2 cellular contexts compared by ENCODE assay signal in the genomic region with DNA sequence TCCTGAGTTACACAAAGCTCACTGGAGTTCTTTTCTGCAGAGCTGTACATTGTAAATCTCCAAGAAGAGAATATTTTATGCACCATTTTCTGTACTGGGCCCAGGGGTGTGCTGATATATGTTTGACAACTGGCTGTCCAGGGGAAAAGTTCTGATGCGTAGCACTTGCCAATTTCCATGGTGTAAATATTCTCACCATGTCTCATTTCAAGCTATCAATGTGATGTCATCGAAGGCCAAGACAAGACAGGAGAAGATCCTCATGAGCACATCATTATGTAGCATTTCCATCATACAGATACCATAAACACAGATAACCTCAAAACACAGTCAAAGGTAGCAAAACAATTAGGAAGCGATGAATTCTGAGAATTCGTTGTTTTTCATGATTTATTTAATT.
TF ChIP-seq lines count a peak whose summit lies in the region.

No MANE protein-coding gene starts in this region.

TF ChIP-seq in HepG2, 621 proteins besides CTCF, POLR2A, EP300 and RAD21:
- TF ChIP-seq, protein P1, sequence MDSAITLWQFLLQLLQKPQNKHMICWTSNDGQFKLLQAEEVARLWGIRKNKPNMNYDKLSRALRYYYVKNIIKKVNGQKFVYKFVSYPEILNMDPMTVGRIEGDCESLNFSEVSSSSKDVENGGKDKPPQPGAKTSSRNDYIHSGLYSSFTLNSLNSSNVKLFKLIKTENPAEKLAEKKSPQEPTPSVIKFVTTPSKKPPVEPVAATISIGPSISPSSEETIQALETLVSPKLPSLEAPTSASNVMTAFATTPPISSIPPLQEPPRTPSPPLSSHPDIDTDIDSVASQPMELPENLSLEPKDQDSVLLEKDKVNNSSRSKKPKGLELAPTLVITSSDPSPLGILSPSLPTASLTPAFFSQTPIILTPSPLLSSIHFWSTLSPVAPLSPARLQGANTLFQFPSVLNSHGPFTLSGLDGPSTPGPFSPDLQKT (CRISPR knock-in tag; IDR thresholded peaks at IDR 0.05; ENCODE audit: borderline replicate concordance): no peak
- peak; percentile 54 for TF ChIP-seq ATF7 (IDR thresholded peaks at IDR 0.05)
- TF ChIP-seq ATF7 (CRISPR knock-in tag; IDR thresholded peaks at IDR 0.05): no peak

TF ChIP-seq in endothelial cell of umbilical vein, 7 proteins besides CTCF, POLR2A, EP300 and RAD21:
- no peak for TF ChIP-seq GATA2 (IDR thresholded peaks at IDR 0.05; ENCODE audit: insufficient read depth, insufficient read length, low read depth, low read length)
